In genomic region chr3:134082582-134082981, GRCh38 we compare ENCODE assay signal across 22 cellular contexts. TPM values are rescaled to one million over a fixed set of nuclear protein-coding genes. Genes with fewer than 3 reads are reported as not detected.
DNase-seq lines count a peak whose midpoint lies in the region; ATAC-seq and TF ChIP-seq lines count a peak whose summit lies in the region.
"Had no signal": no experiment of that assay in that cellular context is flagged by ENCODE, and none has a peak within 500 bp of the region (broad histone marks: within the 10 kb centered on the region; RNA-seq: fewer than 3 reads in every experiment).

No MANE protein-coding gene starts in this region.

- DNase-seq in coronary artery (ENCODE audit: low spot score) (peak; percentile 40), epithelial cell of prostate (ENCODE audit: low read depth, low spot score) (no peak), lung (ENCODE audit: low spot score) (peak; percentile 2), vagina (ENCODE audit: extremely low spot score in 2 of 2) (peak; percentile 37 to 52), left ventricle myocardium inferior (no peak)
- DNase-seq: 8988T; ACHN; AML-193; BE2C; CD4-positive, alpha-beta T cell; CD8-positive, alpha-beta memory T cell; DMS 273 treated with DMSO at 0.1 percent for 48 hours; DMS79; EL; GDM1; H7 had no signal

- no peak overlapping the region for H3K4me3 ChIP-seq in coronary artery
- H3K4me3 ChIP-seq in lung, result no peak overlapping the region
- no peak overlapping the region for H3K4me3 ChIP-seq in vagina
- no peak overlapping the region for H3K4me3 ChIP-seq in left ventricle myocardium inferior
- H3K4me3 ChIP-seq: A549; BLaER1 treated with 17β-estradiol and CSF1 and Interleukin-3, amounts not matched to agents 10 nM and 100 nM; GM12878; GM23248 had no signal

- TF ChIP-seq POLR2A in vagina (IDR thresholded peaks at IDR 0.05), result no peak

- ATAC-seq in lung (ENCODE audit: insufficient read depth, low FRiP score) (no peak), GM21528 (IDR thresholded peaks at IDR 0.05; ENCODE audit: low FRiP score, unreplicated experiment) (no peak), GM19395 (IDR thresholded peaks at IDR 0.05; ENCODE audit: unreplicated experiment) (no peak)
- ATAC-seq: A549, GM12878 had no signal

- H3K9me3 ChIP-seq in lung (ENCODE audit: control insufficient read depth in 2 of 2, insufficient read depth in 1 of 2, low read length in 1 of 2) (peaks cover 0 to 6% of the 10 kb centered on the region in 2 donors), vagina (no peaks in the 10 kb centered on the region), left ventricle myocardium inferior (replicated peaks) (peaks cover 31% of the 10 kb centered on the region)
- H3K9me3 ChIP-seq: BE2C had no signal

- WGBS in lung, 2 donors, result 94 to 96% methylated on average over 2 of the region's 2 CpGs

- H3K36me3 ChIP-seq in lung (ENCODE audit: control insufficient read depth in 2 of 2, insufficient read depth in 2 of 2, low read length in 2 of 2), result no peaks in the 10 kb centered on the region
- H3K36me3 ChIP-seq in vagina, result no peaks in the 10 kb centered on the region
- H3K36me3 ChIP-seq in left ventricle myocardium inferior, result no peaks in the 10 kb centered on the region
- H3K36me3 ChIP-seq: BE2C; BLaER1 treated with 17β-estradiol and CSF1 and Interleukin-3, amounts not matched to agents 10 nM and 100 nM had no signal

- intact Hi-C loops in vagina (cut with DNase I), result no loop called here
- intact Hi-C loops in left ventricle myocardium inferior (cut with micrococcal nuclease), result no loop called here

- H3K27me3 ChIP-seq in lung (ENCODE audit: control insufficient read depth, insufficient read depth), result no peaks in the 10 kb centered on the region
- no peaks in the 10 kb centered on the region for H3K27me3 ChIP-seq in vagina
- no peaks in the 10 kb centered on the region for H3K27me3 ChIP-seq in left ventricle myocardium inferior (ENCODE audit: low read depth)
- H3K27me3 ChIP-seq: BE2C; BLaER1 treated with 17β-estradiol and CSF1 and Interleukin-3, amounts not matched to agents 10 nM and 100 nM had no signal

- TF ChIP-seq CTCF in coronary artery (IDR thresholded peaks at IDR 0.05), result no peak
- no peak for TF ChIP-seq CTCF in lung (IDR thresholded peaks at IDR 0.05; ENCODE audit: control extremely low read depth, extremely low read depth)
- no peak for TF ChIP-seq CTCF in vagina (IDR thresholded peaks at IDR 0.05)
- TF ChIP-seq CTCF in left ventricle myocardium inferior (IDR thresholded peaks at IDR 0.05; ENCODE audit: borderline replicate concordance), result no peak

- no peak overlapping the region for H3K27ac ChIP-seq in coronary artery
- H3K27ac ChIP-seq in epithelial cell of prostate, result peak overlapping the region; percentile 31
- H3K27ac ChIP-seq in lung (ENCODE audit: low read depth in 1 of 2, low read length in 1 of 2), result no peak overlapping the region
- no peak overlapping the region for H3K27ac ChIP-seq in vagina
- no peak overlapping the region for H3K27ac ChIP-seq in left ventricle myocardium inferior (replicated peaks)
- H3K27ac ChIP-seq: A549; BLaER1 treated with 17β-estradiol and CSF1 and Interleukin-3, amounts not matched to agents 10 nM and 100 nM; GM23248 had no signal

- H3K4me1 ChIP-seq in lung (ENCODE audit: control insufficient read depth in 2 of 2, insufficient read depth in 2 of 2, low read length in 2 of 2), result no peaks in the 10 kb centered on the region
- no peaks in the 10 kb centered on the region for H3K4me1 ChIP-seq in vagina
- H3K4me1 ChIP-seq in left ventricle myocardium inferior, result no peaks in the 10 kb centered on the region
- H3K4me1 ChIP-seq: A549; BE2C; BLaER1 treated with 17β-estradiol and CSF1 and Interleukin-3, amounts not matched to agents 10 nM and 100 nM had no signal

RNA-seq across cellular contexts. Expression of gene SLCO2A1, which starts 52.9 kb away (rescaled TPM):
- 100 to 1,000 TPM in 1 of 2 donors, 10 to 100 TPM in 1; 27.2 to 131 TPM for total RNA-seq in lung
- polyA plus RNA-seq in lung, result 10 to 100 TPM; 27.8 to 57.5 TPM
- 40.3 TPM for total RNA-seq in vagina
- 18.0 TPM for total RNA-seq in left ventricle myocardium inferior
- total RNA-seq: CD4-positive, alpha-beta T cell; CD8-positive, alpha-beta memory T cell had no signal
- polyA plus RNA-seq: CD8-positive, alpha-beta memory T cell; GM12878 had no signal

Comparison
In these comparisons a context has a peak if more than half of its experiments do, and no peak if none do; other contexts are left out.
1. DNase-seq: peak in coronary artery (single experiment), lung (single experiment) and vagina (2 of 2); none in epithelial cell of prostate (single experiment) and left ventricle myocardium inferior (single experiment).